8 cellular contexts compared by ENCODE assay signal in the genomic region with DNA sequence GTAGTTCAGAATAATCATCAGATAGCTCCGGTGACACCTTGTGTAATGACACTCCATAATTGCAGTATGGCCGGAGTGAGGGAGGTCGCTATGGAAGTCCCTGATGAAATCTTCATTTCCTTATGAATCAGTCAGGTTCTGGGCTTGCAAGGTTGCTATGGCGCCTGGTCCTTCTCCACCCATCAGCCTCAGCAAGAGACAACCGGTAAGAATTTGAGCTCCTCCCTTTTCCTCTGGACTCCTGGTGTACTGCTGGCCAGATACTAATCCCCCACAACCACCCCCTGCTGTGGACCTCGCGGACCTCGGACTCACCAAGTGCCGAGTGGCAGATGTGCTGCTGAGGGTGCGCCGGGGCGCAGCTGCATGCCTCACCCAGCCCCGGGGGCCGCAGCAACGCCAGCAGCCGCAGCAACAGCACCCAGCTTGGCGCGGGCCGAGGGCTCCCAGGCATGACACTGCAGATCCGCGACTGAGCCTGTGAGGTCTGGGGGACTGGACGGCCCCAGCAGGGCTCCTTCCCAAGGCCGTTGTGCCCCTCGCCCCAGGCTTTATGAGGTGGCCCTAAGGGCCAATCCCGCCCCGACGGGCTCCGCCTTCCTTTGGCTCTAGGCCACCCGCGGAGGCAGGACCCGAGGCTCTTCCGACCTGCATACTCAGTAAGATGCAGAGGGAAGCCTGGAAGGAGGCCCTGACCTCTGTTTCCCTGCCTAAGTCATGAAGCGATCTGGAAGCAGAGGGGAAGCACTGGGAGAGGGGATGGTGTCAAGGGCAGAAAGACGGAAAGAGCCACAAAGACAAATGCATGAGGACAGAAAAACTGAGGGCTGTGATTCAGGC. TPM values are rescaled to one million over a fixed set of nuclear protein-coding genes. Genes with fewer than 3 reads are reported as not detected.
DNase-seq lines count a peak whose midpoint lies in the region; ATAC-seq and TF ChIP-seq lines count a peak whose summit lies in the region.

Gene TIMP4, minus strand, starts transcription at position 526 of the 840 bp plus-strand sequence. Its CDS starts 72 bp downstream, at position 454.

- H3K4me3 Mint-ChIP-seq in activated T-cell treated with anti-CD3 and anti-CD28 coated beads, Interleukin-2, amount 50 U/mL, for 4 hours, result no peak within 1 kb of the TSS

- peak; percentile 35 for ATAC-seq in activated T-cell treated with anti-CD3 and anti-CD28 coated beads, Interleukin-2, amount 50 U/mL, for 4 hours
- peak; percentile 55 for ATAC-seq in lung (ENCODE audit: insufficient read depth, low FRiP score)
- ATAC-seq in upper lobe of left lung (ENCODE audit: low FRiP score in 2 of 2), result peak; percentile 20 to 79

- TF ChIP-seq CTCF in lung (IDR thresholded peaks at IDR 0.05; ENCODE audit: control extremely low read depth, extremely low read depth), result no peak
- TF ChIP-seq CTCF in upper lobe of left lung (IDR thresholded peaks at IDR 0.05), result no peak

- H3K4me3 ChIP-seq in duodenal mucosa (ENCODE audit: low read depth in 1 of 2, low read length in 2 of 2) (peak within 1 kb of the TSS; percentile 53 to 70), lung (no peak within 1 kb of the TSS), upper lobe of left lung (peak within 1 kb of the TSS in 3 of 4 donors; percentile 33 to 47 (median 43))

- H3K4me1 ChIP-seq in duodenal mucosa (ENCODE audit: control insufficient read depth in 1 of 2, insufficient read depth in 2 of 2, low read length in 2 of 2), result peaks cover 11 to 17% of the 10 kb centered on the region in 2 donors
- peaks cover 4 to 6% of the 10 kb centered on the region in 2 donors for H3K4me1 ChIP-seq in lung (ENCODE audit: control insufficient read depth in 2 of 2, insufficient read depth in 2 of 2, low read length in 2 of 2)
- peaks cover 0 to 10% (median 2%) of the 10 kb centered on the region in 4 donors for H3K4me1 ChIP-seq in upper lobe of left lung

- no peak for DNase-seq in activated T-cell treated with anti-CD3 and anti-CD28 coated beads, Interleukin-2, amount 50 U/mL, for 4 hours
- DNase-seq in activated T-cell treated with anti-CD3 and anti-CD28 coated beads, Interleukin-2, amount 50 U/mL, for 1 hour, result no peak
- DNase-seq in lung (ENCODE audit: low spot score) (no peak), upper lobe of left lung (peak in 1 of 2 donors; percentile 88), inferior parietal cortex (ENCODE audit: extremely low spot score) (no peak), KG1 (lab: John Stamatoyannopoulos, UW) (no peak), GDM1 (lab: John Stamatoyannopoulos, UW) (no peak)

- no peaks in the 10 kb centered on the region for H3K9me3 ChIP-seq in duodenal mucosa (ENCODE audit: control insufficient read depth in 1 of 2, low read length in 2 of 2)
- no peaks in the 10 kb centered on the region for H3K9me3 ChIP-seq in lung (ENCODE audit: control insufficient read depth in 2 of 2, insufficient read depth in 1 of 2, low read length in 1 of 2)
- H3K9me3 ChIP-seq in upper lobe of left lung, result no peaks in the 10 kb centered on the region

- peak in 1 of 4 donors; percentile 10 for TF ChIP-seq POLR2A in upper lobe of left lung (IDR thresholded peaks at IDR 0.05)

- H3K27ac ChIP-seq in duodenal mucosa (ENCODE audit: low read depth, low read length), result no peak within 1 kb of the TSS
- peak within 1 kb of the TSS in 1 of 2 donors; percentile 76 for H3K27ac ChIP-seq in lung (ENCODE audit: low read depth in 1 of 2, low read length in 1 of 2)
- peak within 1 kb of the TSS in 2 of 4 donors; percentile 42 to 44 for H3K27ac ChIP-seq in upper lobe of left lung

- no peaks in the 10 kb centered on the region for H3K9me3 Mint-ChIP-seq in activated T-cell treated with anti-CD3 and anti-CD28 coated beads, Interleukin-2, amount 50 U/mL, for 4 hours

- no peaks in the 10 kb centered on the region for H3K36me3 Mint-ChIP-seq in activated T-cell treated with anti-CD3 and anti-CD28 coated beads, Interleukin-2, amount 50 U/mL, for 4 hours (ENCODE audit: insufficient read depth)

- no peak for TF ChIP-seq EP300 in upper lobe of left lung (IDR thresholded peaks at IDR 0.05)

- no peaks in the 10 kb centered on the region for H3K4me1 Mint-ChIP-seq in activated T-cell treated with anti-CD3 and anti-CD28 coated beads, Interleukin-2, amount 50 U/mL, for 4 hours (ENCODE audit: low read depth)

- H3K36me3 ChIP-seq in duodenal mucosa (ENCODE audit: control insufficient read depth in 1 of 2, insufficient read depth in 2 of 2, low read length in 2 of 2), result no peaks in the 10 kb centered on the region
- H3K36me3 ChIP-seq in lung (ENCODE audit: control insufficient read depth in 2 of 2, insufficient read depth in 2 of 2, low read length in 2 of 2), result no peaks in the 10 kb centered on the region
- H3K36me3 ChIP-seq in upper lobe of left lung, result no peaks in the 10 kb centered on the region

- peak within 1 kb of the TSS; percentile 3 to 31 for H3K9ac ChIP-seq in duodenal mucosa (ENCODE audit: low read depth in 1 of 2, low read length in 2 of 2)

- H3K27me3 Mint-ChIP-seq in activated T-cell treated with anti-CD3 and anti-CD28 coated beads, Interleukin-2, amount 50 U/mL, for 4 hours (ENCODE audit: low read depth), result peaks cover 15% of the 10 kb centered on the region

- 26 to 32% methylated on average over 32 to 34 of the region's 34 CpGs for WGBS in lung, 2 donors
- WGBS in upper lobe of left lung, 2 donors, result 34 to 37% methylated on average over 14 to 34 of the region's 34 CpGs

- H3K27me3 ChIP-seq in duodenal mucosa (ENCODE audit: control insufficient read depth in 1 of 2, insufficient read depth in 2 of 2, low read length in 2 of 2) (no peaks in the 10 kb centered on the region), lung (ENCODE audit: control insufficient read depth, insufficient read depth) (no peaks in the 10 kb centered on the region), upper lobe of left lung (no peaks in the 10 kb centered on the region)

RNA-seq across cellular contexts. Expression of gene TIMP4, which starts in this region (rescaled TPM):
- total RNA-seq in activated T-cell treated with anti-CD3 and anti-CD28 coated beads, Interleukin-2, amount 50 U/mL, for 4 hours, result under 1 TPM in 2 of 3 donors, not detected in 1; 0.18 to 0.24 TPM
- total RNA-seq in lung (10 to 100 TPM in 1 of 2 donors, under 1 TPM in 1; 0.48 to 17.2 TPM), upper lobe of left lung (10 to 100 TPM in 1 of 6 donors, 1 to 10 TPM in 5; 1.6 to 10.5 (median 5.2) TPM)
- 10 to 100 TPM in 1 of 2 donors, 1 to 10 TPM in 1; 1.4 to 22.2 TPM for polyA plus RNA-seq in lung

Comparison
In these comparisons a context has a peak if more than half of its experiments do, and no peak if none do; other contexts are left out.
1. Peak in ATAC-seq in activated T-cell treated with anti-CD3 and anti-CD28 coated beads, Interleukin-2, amount 50 U/mL, for 4 hours; RNA of the gene not detected or under 1 TPM.